In the genomic region with DNA sequence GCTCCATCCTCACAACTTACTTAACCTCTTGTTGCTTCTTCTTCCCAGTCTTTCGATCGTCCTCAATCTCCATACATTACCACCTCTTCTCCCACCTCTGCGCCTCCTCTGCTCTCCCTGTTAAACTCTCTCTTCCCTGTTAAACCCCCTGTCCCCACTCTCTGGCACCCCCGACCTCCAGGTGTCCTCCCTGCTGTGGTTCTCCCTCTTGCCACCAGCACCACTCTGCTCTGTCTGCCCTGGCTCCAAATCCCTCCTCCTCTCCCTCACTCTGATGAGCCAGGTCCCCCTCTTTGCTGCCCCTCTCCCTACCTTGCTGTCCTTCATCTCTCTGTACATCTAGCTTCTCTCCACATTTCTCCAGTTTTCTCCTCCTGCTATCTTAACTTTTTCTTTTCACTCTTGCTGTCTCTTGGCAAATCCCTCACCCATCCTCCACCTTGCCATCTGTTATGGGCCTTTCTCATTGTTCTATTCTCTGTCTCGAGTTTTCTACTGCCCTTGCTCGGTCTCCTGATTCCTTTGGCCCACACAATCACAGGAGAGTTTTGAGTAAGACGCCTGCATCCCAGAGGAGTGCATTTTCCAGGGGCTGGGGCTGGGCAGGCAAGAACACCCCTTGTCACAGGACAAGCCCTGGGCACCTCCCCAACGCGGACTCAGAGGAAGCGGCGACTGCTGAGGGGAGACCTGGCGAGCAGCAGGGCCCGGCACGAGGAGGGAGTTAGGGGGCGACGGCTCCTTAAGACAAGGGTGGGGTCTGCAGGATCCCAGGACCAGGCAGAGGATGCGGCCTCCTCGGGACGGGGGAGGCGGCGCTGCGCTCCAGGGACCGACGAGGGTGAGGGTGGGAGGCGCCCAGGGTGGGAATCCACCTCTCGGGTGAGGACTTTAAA, we compare ENCODE assay signal across 9 cellular contexts. TPM values are rescaled to one million over a fixed set of nuclear protein-coding genes. Genes with fewer than 3 reads are reported as not detected.
A peak's percentile ranks its signal among the peaks of the same experiment; 100 is the strongest.
DNase-seq lines count a peak whose midpoint lies in the region; ATAC-seq and TF ChIP-seq lines count a peak whose summit lies in the region.
"Had no signal": no experiment of that assay in that cellular context is flagged by ENCODE, and none has a peak within 500 bp of the region (broad histone marks: within the 10 kb centered on the region; RNA-seq: fewer than 3 reads in every experiment).

No MANE protein-coding gene starts in this region.

- no peaks in the 10 kb centered on the region for H4K20me1 ChIP-seq in PC-9 (ENCODE audit: insufficient read depth)

- H3K4me1 Mint-ChIP-seq in naive thymus-derived CD4-positive, alpha-beta T cell: peaks cover 8 to 26% (median 14%) of the 10 kb centered on the region in 7 donors

- peaks cover 11% of the 10 kb centered on the region for H3F3A ChIP-seq in PC-9 (ENCODE audit: insufficient read depth, low read depth)

- H3K9me2 ChIP-seq in PC-9 (ENCODE audit: insufficient read depth): no peaks in the 10 kb centered on the region

- no peaks in the 10 kb centered on the region for H3K27me3 ChIP-seq in PC-9 (ENCODE audit: insufficient read depth, low read depth)
- H3K27me3 ChIP-seq in naive thymus-derived CD4-positive, alpha-beta T cell (ENCODE audit: control insufficient read depth in 2 of 2, insufficient read depth in 2 of 2, low read length in 2 of 2): no peaks in the 10 kb centered on the region

- peak overlapping the region; percentile 68 for H3K4me3 ChIP-seq in AG10803 (ENCODE audit: low read length)
- H3K4me3 ChIP-seq in PC-9: peak overlapping the region; percentile 50; the same call in 1 of the 2 replicates
- peak overlapping the region; percentile 55 for H3K4me3 ChIP-seq in naive thymus-derived CD4-positive, alpha-beta T cell (ENCODE audit: low read length)

- H3K27ac Mint-ChIP-seq in naive thymus-derived CD4-positive, alpha-beta T cell: peak overlapping the region in 5 of 9 donors; percentile 24 to 83 (median 45)

- intact Hi-C loops in PC-9 (cut with micrococcal nuclease; ENCODE audit: unreplicated experiment): loop anchor here (1.0 to 10.0 kb wide), 7 partner anchors 45 to 205 kb away; a partner anchor contains a TSS
- intact Hi-C loops in naive thymus-derived CD4-positive, alpha-beta T cell (cut with micrococcal nuclease): loop anchor here (1.0 to 5.0 kb wide), 10 partner anchors 30 to 341 kb away; a partner anchor contains a TSS

- H3K4me1 ChIP-seq in PC-9 (replicated peaks; ENCODE audit: insufficient read depth): peaks cover 25% of the 10 kb centered on the region; the same call in 1 of the 2 replicates
- H3K4me1 ChIP-seq in naive thymus-derived CD4-positive, alpha-beta T cell (ENCODE audit: control insufficient read depth in 2 of 2, insufficient read depth in 2 of 2, low read length in 2 of 2): peaks cover 0 to 6% of the 10 kb centered on the region in 2 donors

- DNase-seq in AG10803 (ENCODE audit: low read depth) (no peak), PC-9 (no peak), epithelial cell of prostate (ENCODE audit: low read depth, low spot score) (no peak), SK-N-DZ (ENCODE audit: low spot score) (no peak), SHP77 treated with DMSO at 0.1 percent for 48 hours (lab: John Stamatoyannopoulos, UW) (no peak)
- peak in 3 of 9 donors; percentile 2 to 28 (median 20) for DNase-seq in naive thymus-derived CD4-positive, alpha-beta T cell

- peaks cover 0 to 22% (median 9%) of the 10 kb centered on the region in 5 donors for H3K27me3 Mint-ChIP-seq in naive thymus-derived CD4-positive, alpha-beta T cell

- TF ChIP-seq CTCF in AG10803 (conservative IDR thresholded peaks at IDR 0.05; ENCODE audit: low read length) (no peak), PC-9 (conservative IDR thresholded peaks at IDR 0.05) (no peak)

- H3K27ac ChIP-seq in PC-9 (no peak overlapping the region), epithelial cell of prostate (peak overlapping the region; percentile 47)
- peak overlapping the region; percentile 25 for H3K27ac ChIP-seq in naive thymus-derived CD4-positive, alpha-beta T cell (ENCODE audit: low read depth, low read length)

- peak overlapping the region; percentile 61 for H2AFZ ChIP-seq in PC-9

- POLR2A ChIA-PET in PC-9 (lab: Charles Lee; ENCODE audit: unreplicated experiment): interaction anchor here (0.6 kb wide), 1 partner anchor 51 kb away, joined by 3 read pairs; no protein-coding TSS in a partner anchor
- POLR2A ChIA-PET in naive thymus-derived CD4-positive, alpha-beta T cell (lab: Charles Lee): no interaction called here

- BruUV-seq in PC-9 (replicated peaks; lab: Mats Ljungman, UMichigan): no TSS peak

- peak overlapping the region; percentile 20 to 92 (median 83) for H3K4me3 Mint-ChIP-seq in naive thymus-derived CD4-positive, alpha-beta T cell

- CTCF ChIA-PET in PC-9 (lab: Charles Lee): no interaction called here
- CTCF ChIA-PET in naive thymus-derived CD4-positive, alpha-beta T cell (lab: Charles Lee): no interaction called here

- peaks cover 13% of the 10 kb centered on the region for H3K9me3 ChIP-seq in PC-9 (ENCODE audit: insufficient read depth, low read depth)
- peaks cover 0 to 15% (median 0%) of the 10 kb centered on the region in 3 experiments for H3K9me3 ChIP-seq in naive thymus-derived CD4-positive, alpha-beta T cell (ENCODE audit: control insufficient read depth in 2 of 3, low read length in 3 of 3)

- H3K79me2 ChIP-seq in PC-9 (ENCODE audit: low read depth): no peaks in the 10 kb centered on the region

- peaks cover 9 to 39% (median 17%) of the 10 kb centered on the region in 5 donors for H3K36me3 Mint-ChIP-seq in naive thymus-derived CD4-positive, alpha-beta T cell

- H3K9me3 Mint-ChIP-seq in naive thymus-derived CD4-positive, alpha-beta T cell: peaks cover 5 to 77% (median 23%) of the 10 kb centered on the region in 11 donors

- no peak for ATAC-seq in naive thymus-derived CD4-positive, alpha-beta T cell
- ATAC-seq in HG02610 (IDR thresholded peaks at IDR 0.05; ENCODE audit: unreplicated experiment) (no peak), GM18870 (IDR thresholded peaks at IDR 0.05; ENCODE audit: unreplicated experiment) (no peak)

- H3K4me2 ChIP-seq in PC-9: peak overlapping the region; percentile 81

- no peaks in the 10 kb centered on the region for H3K36me3 ChIP-seq in PC-9 (ENCODE audit: low read depth)
- peaks cover 0 to 21% (median 0%) of the 10 kb centered on the region in 3 experiments for H3K36me3 ChIP-seq in naive thymus-derived CD4-positive, alpha-beta T cell (ENCODE audit: control insufficient read depth in 2 of 3, insufficient read depth in 3 of 3, low read length in 3 of 3)

RNA-seq across cellular contexts. Expression of a gene that starts 21.4 kb away (rescaled TPM):
- total RNA-seq in PC-9 (2021): not detected in 2 replicates
- not detected for total RNA-seq in naive thymus-derived CD4-positive, alpha-beta T cell
- polyA plus RNA-seq in naive thymus-derived CD4-positive, alpha-beta T cell: not detected
- polyA plus RNA-seq in SK-N-DZ (2014; cell fraction: cytosol; rRNA removed): 0.19 TPM in 1 of 2 replicates, not detected in the other
- not detected in 2 replicates for polyA plus RNA-seq in SK-N-DZ (2014; cell fraction: nucleus; rRNA removed)
- total RNA-seq: activated CD8-positive, alpha-beta memory T cell treated with anti-CD3 and anti-CD28 coated beads for 36 hours had no signal

RNA-seq across cellular contexts. Expression of a gene that starts 29.7 kb away (rescaled TPM):
- total RNA-seq in PC-9 (2021): 11.8 and 13.8 TPM in 2 replicates
- 10 to 100 TPM in 3 of 5 experiments, 1 to 10 TPM in 2; 5.0 to 25.7 (median 11.0) TPM for total RNA-seq in naive thymus-derived CD4-positive, alpha-beta T cell
- polyA plus RNA-seq in naive thymus-derived CD4-positive, alpha-beta T cell: 10 to 100 TPM; 14.0 to 27.7 TPM
- polyA plus RNA-seq in SK-N-DZ (2014; cell fraction: cytosol; rRNA removed): 2.7 and 5.3 TPM in 2 replicates
- polyA plus RNA-seq in SK-N-DZ (2014; cell fraction: nucleus; rRNA removed): 1.7 and 3.9 TPM in 2 replicates

RNA-seq across cellular contexts. Expression of a gene that starts 52.2 kb away (rescaled TPM):
- 0.28 TPM in 1 of 2 replicates, not detected in the other for total RNA-seq in PC-9 (2021)
- total RNA-seq in naive thymus-derived CD4-positive, alpha-beta T cell: not detected
- polyA plus RNA-seq in naive thymus-derived CD4-positive, alpha-beta T cell: not detected
- not detected in 2 replicates for polyA plus RNA-seq in SK-N-DZ (2014; cell fraction: cytosol; rRNA removed)
- not detected in 2 replicates for polyA plus RNA-seq in SK-N-DZ (2014; cell fraction: nucleus; rRNA removed)
- total RNA-seq: activated CD8-positive, alpha-beta memory T cell treated with anti-CD3 and anti-CD28 coated beads for 36 hours had no signal
